In genomic region chr3:24420224-24420623, GRCh38 we compare ENCODE assay signal across 20 cellular contexts.
"Had no signal": no experiment of that assay in that cellular context is flagged by ENCODE, and none has a peak within 500 bp of the region (broad histone marks: within the 10 kb centered on the region; RNA-seq: fewer than 3 reads in every experiment).

No MANE protein-coding gene starts in this region.

- H3K9me3 ChIP-seq: esophagus muscularis mucosa, gastroesophageal sphincter, lower lobe of right lung, neutrophil, pancreas, thoracic aorta, upper lobe of right lung had no signal

- DNase-seq: activated CD4-positive, alpha-beta memory T cell treated with anti-CD3 and anti-CD28 coated beads for 36 hours; activated CD4-positive, alpha-beta T cell treated with anti-CD3 and anti-CD28 coated beads for 36 hours; amniotic stem cell; dermis blood vessel endothelial cell; effector memory CD4-positive, alpha-beta T cell; heart right ventricle; immature natural killer cell; lower lobe of right lung; pancreas; stimulated activated CD4-positive, alpha-beta T cell treated with anti-CD3 and anti-CD28 coated beads, Interleukin-4, amount 100 ng/mL, for 4 hours; T-helper 2 cell; upper lobe of right lung had no signal

- H3K27me3 ChIP-seq: cardiac muscle cell, esophagus muscularis mucosa, gastroesophageal sphincter, heart right ventricle, neutrophil, pancreas, upper lobe of right lung had no signal

- H3K27ac ChIP-seq: cardiac muscle cell, esophagus muscularis mucosa, gastroesophageal sphincter, lower lobe of right lung, neutrophil, pancreas, thoracic aorta, upper lobe of right lung had no signal

- H3K4me3 ChIP-seq: cardiac muscle cell, esophagus muscularis mucosa, gastroesophageal sphincter, heart right ventricle, lower lobe of right lung, pancreas, thoracic aorta, upper lobe of right lung had no signal

- H3K4me1 ChIP-seq: upper lobe of right lung had no signal

- H3K36me3 ChIP-seq: cardiac muscle cell, esophagus muscularis mucosa, gastroesophageal sphincter, heart right ventricle, lower lobe of right lung, neutrophil, pancreas, thoracic aorta, upper lobe of right lung had no signal

- ATAC-seq: activated CD4-positive, alpha-beta T cell treated with anti-CD3 and anti-CD28 coated beads for 36 hours; gastroesophageal sphincter; lower lobe of right lung; natural killer cell treated with Interleukin-12 subunit alpha and Interleukin-12 subunit beta and Interleukin-15 and Interleukin-18, amount 100 ng/mL, for 72 hours; sciatic nerve; stimulated activated memory B cell treated with anti-CD40 and anti-IgM and Interleukin-4, amounts not matched to agents 10 μg/mL and 1 μg/mL and 100 μg/mL, for 72 hours; upper lobe of right lung had no signal
